10 cellular contexts compared by ENCODE assay signal in genomic region chr20:47727909-47728361, GRCh38. TPM values are rescaled to one million over a fixed set of nuclear protein-coding genes. Genes with fewer than 3 reads are reported as not detected.
A peak's percentile ranks its signal among the peaks of the same experiment; 100 is the strongest.
DNase-seq lines count a peak whose midpoint lies in the region; ATAC-seq, FAIRE-seq and TF ChIP-seq lines count a peak whose summit lies in the region.
"Had no signal": no experiment of that assay in that cellular context is flagged by ENCODE, and none has a peak within 500 bp of the region (broad histone marks: within the 10 kb centered on the region; RNA-seq: fewer than 3 reads in every experiment).

No MANE protein-coding gene starts in this region.

- 80% methylated on average over 17 of the region's 17 CpGs for WGBS in liver
- 78% methylated on average over 17 of the region's 17 CpGs for WGBS in HepG2 (ENCODE audit: low lambda C conversion rate)

- no peak overlapping the region for H2AFZ ChIP-seq in HepG2 (ENCODE audit: low read length)

- H3K9me3 Mint-ChIP-seq in activated CD4-positive, alpha-beta memory T cell treated with anti-CD3 and anti-CD28 coated beads for 36 hours, result no peaks in the 10 kb centered on the region

- no peak for FAIRE-seq in HepG2 (lab: Jason Lieb, UNC)
- FAIRE-seq: bronchial epithelial cell had no signal

- peaks cover 22% of the 10 kb centered on the region for H3K4me1 Mint-ChIP-seq in activated CD4-positive, alpha-beta memory T cell treated with anti-CD3 and anti-CD28 coated beads for 36 hours (ENCODE audit: low read depth)

- H3K36me3 Mint-ChIP-seq in activated CD4-positive, alpha-beta memory T cell treated with anti-CD3 and anti-CD28 coated beads for 36 hours, result no peaks in the 10 kb centered on the region

- H3K36me3 ChIP-seq in liver (ENCODE audit: control insufficient read depth in 4 of 4, insufficient read depth in 3 of 4, low read depth in 1 of 4, low read length in 3 of 4), result peaks cover 0 to 2% (median 0%) of the 10 kb centered on the region in 4 donors
- 0 out of 5 replicates have a peak, but pooled peaks cover 0 to 3% of the 10 kb centered on the region in 2 experiments for H3K36me3 ChIP-seq in HepG2 (replicated peaks in 1 of 2; ENCODE audit: control insufficient read depth in 1 of 2, insufficient read depth in 2 of 2, low read length in 2 of 2)
- no peaks in the 10 kb centered on the region for H3K36me3 ChIP-seq in left lung
- H3K36me3 ChIP-seq in upper lobe of right lung, result no peaks in the 10 kb centered on the region

- DNase-seq in HepG2 (ENCODE audit: low spot score), result no peak
- no peak for DNase-seq in activated CD4-positive, alpha-beta memory T cell treated with anti-CD3 and anti-CD28 coated beads for 36 hours
- DNase-seq in left lung, result peak in 1 of 2 donors; percentile 85
- DNase-seq in upper lobe of right lung, result peak; percentile 71
- no peak for DNase-seq in EL
- DNase-seq: COR-L47 had no signal

- peak overlapping the region; percentile 61 for H3K4me3 Mint-ChIP-seq in activated CD4-positive, alpha-beta memory T cell treated with anti-CD3 and anti-CD28 coated beads for 36 hours

- H3K27me3 Mint-ChIP-seq in activated CD4-positive, alpha-beta memory T cell treated with anti-CD3 and anti-CD28 coated beads for 36 hours, result no peaks in the 10 kb centered on the region

- no peak for TF ChIP-seq CTCF in liver (IDR thresholded peaks at IDR 0.05; ENCODE audit: low read depth, low read length, missing input control)
- no peak for TF ChIP-seq CTCF in HepG2 (CRISPR knock-in tag; IDR thresholded peaks at IDR 0.05)
- no peak for TF ChIP-seq CTCF in left lung (IDR thresholded peaks at IDR 0.05)
- TF ChIP-seq CTCF in upper lobe of right lung (IDR thresholded peaks at IDR 0.05), result no peak

- H3K4me3 ChIP-seq in liver (ENCODE audit: low read depth in 1 of 3, low read length in 3 of 3) (no peak overlapping the region), HepG2 (replicated peaks in 1 of 3; ENCODE audit: insufficient read depth in 1 of 3, low read depth in 2 of 3, low read length in 3 of 3) (no peak overlapping the region), left lung (no peak overlapping the region), upper lobe of right lung (no peak overlapping the region)

- TF ChIP-seq POLR2A in HepG2 (IDR thresholded peaks at IDR 0.05; ENCODE audit: insufficient read depth in 1 of 2, low read depth in 2 of 2, low read length in 2 of 2), result no peak

- H3K4me2 ChIP-seq in HepG2 (ENCODE audit: low read depth, low read length), result no peak overlapping the region

- H3K27me3 ChIP-seq in liver (ENCODE audit: control insufficient read depth in 4 of 4, insufficient read depth in 4 of 4, low read length in 3 of 4), result no peaks in the 10 kb centered on the region
- no peaks in the 10 kb centered on the region for H3K27me3 ChIP-seq in HepG2 (ENCODE audit: control insufficient read depth in 1 of 2, insufficient read depth in 2 of 2, low read length in 2 of 2)
- no peaks in the 10 kb centered on the region for H3K27me3 ChIP-seq in left lung
- H3K27me3 ChIP-seq in upper lobe of right lung, result no peaks in the 10 kb centered on the region

- no peak for TF ChIP-seq EP300 in HepG2 (IDR thresholded peaks at IDR 0.05; ENCODE audit: low read depth in 2 of 2, low read length in 2 of 2)
- TF ChIP-seq EP300 in HepG2 (CRISPR knock-in tag; IDR thresholded peaks at IDR 0.05; ENCODE audit: borderline replicate concordance), result no peak

- H3K27ac ChIP-seq in liver (ENCODE audit: low read depth in 1 of 2, low read length in 2 of 2) (peak overlapping the region; percentile 42 to 67), HepG2 (ENCODE audit: extremely low read length, insufficient read depth, low read length) (no peak overlapping the region), left lung (peak overlapping the region; percentile 30 to 91), upper lobe of right lung (peak overlapping the region; percentile 9)

- ATAC-seq in HepG2 (no peak), left lung (peak; percentile 4), upper lobe of right lung (peak; percentile 2), GM19455 (IDR thresholded peaks at IDR 0.05; ENCODE audit: unreplicated experiment) (no peak), HG03039 (IDR thresholded peaks at IDR 0.05; ENCODE audit: unreplicated experiment) (no peak)

- intact Hi-C loops in HepG2 (cut with micrococcal nuclease; ENCODE audit: unreplicated experiment), result loop anchor here (5.0 kb wide), 1 partner anchor 51 kb away; no protein-coding TSS in a partner anchor
- intact Hi-C loops in activated CD4-positive, alpha-beta memory T cell treated with anti-CD3 and anti-CD28 coated beads for 36 hours (cut with micrococcal nuclease), result loop anchor here (5.0 kb wide), 1 partner anchor 51 kb away; no protein-coding TSS in a partner anchor
- intact Hi-C loops in left lung (cut with DNase I), result no loop called here
- intact Hi-C loops in upper lobe of right lung (cut with DNase I), result no loop called here

- peak overlapping the region; percentile 87 for H3K27ac Mint-ChIP-seq in activated CD4-positive, alpha-beta memory T cell treated with anti-CD3 and anti-CD28 coated beads for 36 hours

- BruUV-seq in HepG2 (replicated peaks; lab: Mats Ljungman, UMichigan), result no TSS peak

- no peak for TF ChIP-seq RAD21 in liver (IDR thresholded peaks at IDR 0.05)
- TF ChIP-seq RAD21 in HepG2 (CRISPR knock-in tag; IDR thresholded peaks at IDR 0.05), result no peak

- H4K20me1 ChIP-seq in HepG2 (ENCODE audit: insufficient read depth, low read length), result no peaks in the 10 kb centered on the region

- H3K9ac ChIP-seq in liver (ENCODE audit: low read depth in 1 of 2, low read length in 2 of 2) (no peak overlapping the region), HepG2 (ENCODE audit: insufficient read depth, low read depth, low read length) (no peak overlapping the region)

- peaks cover 0 to 7% (median 4%) of the 10 kb centered on the region in 4 donors for H3K4me1 ChIP-seq in liver (ENCODE audit: control insufficient read depth in 4 of 4, insufficient read depth in 4 of 4, low read length in 3 of 4)
- H3K4me1 ChIP-seq in HepG2 (ENCODE audit: insufficient read depth, low read length), result peaks cover 23% of the 10 kb centered on the region
- H3K4me1 ChIP-seq in left lung, result peaks cover 0 to 39% of the 10 kb centered on the region in 2 donors
- H3K4me1 ChIP-seq in upper lobe of right lung, result peaks cover 8% of the 10 kb centered on the region

- POLR2A ChIA-PET in HepG2 (lab: Yijun Ruan, JAX), result no interaction called here
- POLR2A ChIA-PET in activated CD4-positive, alpha-beta memory T cell treated with anti-CD3 and anti-CD28 coated beads for 36 hours (lab: Charles Lee), result interaction anchor here (0.7 kb wide), 1 partner anchor 587 kb away, joined by 3 read pairs; no protein-coding TSS in a partner anchor

- CTCF ChIA-PET in HepG2 (lab: Yijun Ruan, JAX; ENCODE audit: low intra/inter-chr PET ratio, low total read pairs), result no interaction called here
- CTCF ChIA-PET in activated CD4-positive, alpha-beta memory T cell treated with anti-CD3 and anti-CD28 coated beads for 36 hours (lab: Charles Lee), result interaction anchor here (0.6 to 3.3 kb wide), 4 partner anchors 50 to 907 kb away, joined by 3 to 19 read pairs (median 4); no protein-coding TSS in a partner anchor

- in situ Hi-C loops in HepG2 (cut with HindIII; ENCODE audit: extremely low pct_ligation_motif_present, low pct_unique_long_range_greater_than_20kb), result no loop called here

- no peaks in the 10 kb centered on the region for H3K79me2 ChIP-seq in HepG2 (ENCODE audit: insufficient read depth, low read length)

- H3K9me3 ChIP-seq in liver (ENCODE audit: control insufficient read depth in 4 of 4, low read length in 3 of 4) (no peaks in the 10 kb centered on the region), HepG2 (ENCODE audit: low read length) (no peaks in the 10 kb centered on the region), left lung (no peaks in the 10 kb centered on the region), upper lobe of right lung (no peaks in the 10 kb centered on the region)

TF ChIP-seq in liver, 16 proteins besides CTCF, POLR2A, EP300 and RAD21 (continues in another document):
- no peak for TF ChIP-seq TAF1 (conservative IDR thresholded peaks at IDR 0.05)

TF ChIP-seq in HepG2, 621 proteins besides CTCF, POLR2A, EP300 and RAD21 (continues in another document):
- no peak for TF ChIP-seq MTA1 (CRISPR knock-in tag; IDR thresholded peaks at IDR 0.05; ENCODE audit: borderline replicate concordance)
- no peak for TF ChIP-seq ZNF337 (CRISPR knock-in tag; IDR thresholded peaks at IDR 0.05; ENCODE audit: borderline replicate concordance, low read depth)
- no peak for TF ChIP-seq RFX1 (IDR thresholded peaks at IDR 0.05)
- no peak for TF ChIP-seq ISX (CRISPR knock-in tag; conservative IDR thresholded peaks at IDR 0.05)
- TF ChIP-seq NFKB2 (CRISPR knock-in tag; IDR thresholded peaks at IDR 0.05; ENCODE audit: borderline replicate concordance), result no peak
- TF ChIP-seq ZNF891 (CRISPR knock-in tag; IDR thresholded peaks at IDR 0.05), result no peak

RNA-seq across cellular contexts. Expression of gene SULF2, which starts 57.3 kb away (rescaled TPM):
- total RNA-seq in liver (10 to 100 TPM; 11.4 to 12.6 TPM), HepG2 (2016; rRNA removed; fragmentation: Illumina TruSeq; extraction: Trizol) (29.1 and 50.9 TPM in 2 replicates), left lung (10 to 100 TPM; 40.4 to 42.0 TPM), upper lobe of right lung (52.8 TPM)
- polyA plus RNA-seq in liver (10 to 100 TPM in 1 of 2 donors, 1 to 10 TPM in 1; 8.1 to 25.4 TPM), HepG2 (2011; rRNA removed) (7.2 and 9.3 TPM in 2 replicates)
- 7.4 and 9.2 TPM in 2 replicates for total RNA-seq in HepG2 (2016; cell fraction: cytosol; rRNA removed; fragmentation: Illumina TruSeq; extraction: Trizol; ENCODE audit: low read depth)
- 22.2 and 47.3 TPM in 2 replicates for total RNA-seq in HepG2 (2016; cell fraction: insoluble cytoplasmic fraction; rRNA removed; fragmentation: Illumina TruSeq; extraction: Trizol)
- 23.9 and 29.0 TPM in 2 replicates for total RNA-seq in HepG2 (2016; cell fraction: membrane; rRNA removed; fragmentation: Illumina TruSeq; extraction: Trizol)
- 55.3 and 65.2 TPM in 2 replicates for total RNA-seq in HepG2 (2016; cell fraction: nucleus; rRNA removed; fragmentation: Illumina TruSeq; extraction: Trizol)
- polyA plus RNA-seq in HepG2 (2011; cell fraction: cytosol; rRNA removed), result 9.3 and 12.6 TPM in 2 replicates
- polyA plus RNA-seq in HepG2 (2011; cell fraction: nucleus; rRNA removed), result 21.3 and 25.5 TPM in 2 replicates
- polyA plus RNA-seq in HepG2 (2012), result 5.1 and 11.0 TPM in 2 replicates
- polyA plus RNA-seq in HepG2 (2016; cell fraction: cytosol; fragmentation: Illumina TruSeq; extraction: Trizol; ENCODE audit: low read depth), result 10.7 and 10.8 TPM in 2 replicates
- 33.7 and 34.1 TPM in 2 replicates for polyA plus RNA-seq in HepG2 (2016; cell fraction: insoluble cytoplasmic fraction; fragmentation: Illumina TruSeq; extraction: Trizol; ENCODE audit: low read depth)
- 22.4 and 24.8 TPM in 2 replicates for polyA plus RNA-seq in HepG2 (2016; cell fraction: membrane; fragmentation: Illumina TruSeq; extraction: Trizol; ENCODE audit: low read depth)
- 96.6 and 101 TPM in 2 replicates for polyA plus RNA-seq in HepG2 (2016; cell fraction: nucleus; fragmentation: Illumina TruSeq; extraction: Trizol; ENCODE audit: insufficient read depth, low read depth)
- polyA minus RNA-seq in HepG2 (2011; rRNA and poly(A)+ RNA removed; ENCODE audit: low replicate concordance), result 51.1 TPM in 1 of 2 replicates, not detected in the other
- polyA minus RNA-seq in HepG2 (2011; cell fraction: cytosol; rRNA and poly(A)+ RNA removed), result 16.7 and 17.7 TPM in 2 replicates
- 11.1 and 13.5 TPM in 2 replicates for polyA minus RNA-seq in HepG2 (2011; cell fraction: nucleus; rRNA and poly(A)+ RNA removed)
- total RNA-seq in activated CD4-positive, alpha-beta memory T cell treated with anti-CD3 and anti-CD28 coated beads for 36 hours, result under 1 TPM; 0.17 to 0.34 TPM

Comparison
In these comparisons a context has a peak if more than half of its experiments do, and no peak if none do; other contexts are left out.
1. ATAC-seq: peak in left lung (single experiment) and upper lobe of right lung (single experiment); none in HepG2 (single experiment), GM19455 (single experiment) and HG03039 (single experiment).
2. RNA of gene SULF2, which starts 57.3 kb away (total RNA-seq): 52.8 TPM in upper lobe of right lung (single experiment), 7.4 to 65.2 TPM in HepG2, 40.4 to 42.0 TPM in left lung and 11.4 to 12.6 TPM in liver; 0.17 to 0.34 TPM in activated CD4-positive, alpha-beta memory T cell treated with anti-CD3 and anti-CD28 coated beads for 36 hours; every median in the first group is over 4 times any median in the second.
3. intact Hi-C loops: an anchor here in HepG2 (5.0 kb wide) and activated CD4-positive, alpha-beta memory T cell treated with anti-CD3 and anti-CD28 coated beads for 36 hours (5.0 kb wide); none called in left lung and upper lobe of right lung.